12 cellular contexts compared by ENCODE assay signal in the genomic region with DNA sequence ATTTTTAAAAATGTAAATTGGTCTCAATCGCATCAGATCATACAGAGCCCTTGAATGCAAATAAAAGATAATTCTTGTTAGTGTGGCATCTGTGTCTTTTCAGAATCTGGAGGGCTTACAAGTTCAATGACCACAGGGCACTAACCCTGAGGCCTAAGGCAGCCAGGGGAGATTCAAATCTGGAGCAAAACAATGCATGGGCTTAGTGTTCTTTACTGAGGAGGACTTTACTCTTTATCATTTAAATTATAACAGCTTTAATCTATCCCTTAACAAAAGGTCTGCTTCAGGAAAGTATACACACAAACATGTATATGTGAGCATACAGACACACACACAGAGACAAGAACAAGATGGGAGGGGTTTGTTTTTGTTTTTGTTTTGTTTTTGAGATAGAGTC. TPM values are rescaled to one million over a fixed set of nuclear protein-coding genes. Genes with fewer than 3 reads are reported as not detected.
DNase-seq lines count a peak whose midpoint lies in the region; ATAC-seq and TF ChIP-seq lines count a peak whose summit lies in the region.
"Had no signal": no experiment of that assay in that cellular context is flagged by ENCODE, and none has a peak within 500 bp of the region (broad histone marks: within the 10 kb centered on the region; RNA-seq: fewer than 3 reads in every experiment).

No MANE protein-coding gene starts in this region.

- no peaks in the 10 kb centered on the region for H3K9me3 ChIP-seq in HAP-1
- H3K9me3 ChIP-seq: BLaER1 had no signal

- H3K36me3 ChIP-seq in HAP-1 (replicated peaks): no peaks in the 10 kb centered on the region
- H3K36me3 ChIP-seq: BLaER1 had no signal

- no peak overlapping the region for H3K4me3 Mint-ChIP-seq in activated T-cell treated with anti-CD3 and anti-CD28 coated beads, Interleukin-2, amount 50 U/mL, for 24 hours
- H3K4me3 Mint-ChIP-seq in activated T-helper 17 cell treated with anti-CD3 and anti-CD28 coated beads, Interleukin-2, amount 50 U/mL, for 72 hours: no peak overlapping the region
- no peak overlapping the region for H3K4me3 Mint-ChIP-seq in type B pancreatic cell

- in situ Hi-C loops in HAP-1 (cut with MboI; ENCODE audit: low sequenced_read_pairs): no loop called here

- POLR2A ChIA-PET in HEK293T (lab: Yijun Ruan, JAX): no interaction called here

- TF ChIP-seq CTCF in type B pancreatic cell (conservative IDR thresholded peaks at IDR 0.05): no peak

- no peaks in the 10 kb centered on the region for H3K27me3 ChIP-seq in HAP-1 (ENCODE audit: low read depth)
- H3K27me3 ChIP-seq: BLaER1 had no signal

- peak overlapping the region; percentile 86 for H3K27ac Mint-ChIP-seq in activated T-cell treated with anti-CD3 and anti-CD28 coated beads, Interleukin-2, amount 50 U/mL, for 24 hours
- peak overlapping the region; percentile 41 for H3K27ac Mint-ChIP-seq in activated T-helper 17 cell treated with anti-CD3 and anti-CD28 coated beads, Interleukin-2, amount 50 U/mL, for 72 hours
- H3K27ac Mint-ChIP-seq in type B pancreatic cell: peak overlapping the region; percentile 67

- no peak for ATAC-seq in activated T-helper 17 cell treated with anti-CD3 and anti-CD28 coated beads, Interleukin-2, amount 50 U/mL, for 72 hours (replicated peaks)
- no peak for ATAC-seq in GM21825 (IDR thresholded peaks at IDR 0.05; ENCODE audit: unreplicated experiment)

- no peaks in the 10 kb centered on the region for H3K36me3 Mint-ChIP-seq in activated T-cell treated with anti-CD3 and anti-CD28 coated beads, Interleukin-2, amount 50 U/mL, for 24 hours (ENCODE audit: low read depth)
- peaks cover 6% of the 10 kb centered on the region for H3K36me3 Mint-ChIP-seq in activated T-helper 17 cell treated with anti-CD3 and anti-CD28 coated beads, Interleukin-2, amount 50 U/mL, for 72 hours (ENCODE audit: low read depth)
- no peaks in the 10 kb centered on the region for H3K36me3 Mint-ChIP-seq in type B pancreatic cell

- DNase-seq in activated T-cell treated with anti-CD3 and anti-CD28 coated beads, Interleukin-2, amount 50 U/mL, for 24 hours: no peak
- DNase-seq in activated T-cell treated with anti-CD3 and anti-CD28 coated beads for 4 hours: no peak
- peak; percentile 80 to 90 for DNase-seq in HAP-1 (ENCODE audit: low spot score in 2 of 2)
- DNase-seq in type B pancreatic cell (ENCODE audit: extremely low spot score, unreplicated experiment): no peak
- DNase-seq in HEK293T (ENCODE audit: extremely low spot score): no peak
- DNase-seq: 8988T, AML-193, IMR-90 had no signal

- peaks cover 4% of the 10 kb centered on the region for H3K9me3 Mint-ChIP-seq in activated T-cell treated with anti-CD3 and anti-CD28 coated beads, Interleukin-2, amount 50 U/mL, for 24 hours
- H3K9me3 Mint-ChIP-seq in activated T-helper 17 cell treated with anti-CD3 and anti-CD28 coated beads, Interleukin-2, amount 50 U/mL, for 72 hours: no peaks in the 10 kb centered on the region
- H3K9me3 Mint-ChIP-seq in type B pancreatic cell: no peaks in the 10 kb centered on the region

- H3K27me3 Mint-ChIP-seq in activated T-cell treated with anti-CD3 and anti-CD28 coated beads, Interleukin-2, amount 50 U/mL, for 24 hours: peaks cover 3% of the 10 kb centered on the region
- peaks cover 3% of the 10 kb centered on the region for H3K27me3 Mint-ChIP-seq in activated T-helper 17 cell treated with anti-CD3 and anti-CD28 coated beads, Interleukin-2, amount 50 U/mL, for 72 hours
- peaks cover 3% of the 10 kb centered on the region for H3K27me3 Mint-ChIP-seq in type B pancreatic cell

- H3K4me1 Mint-ChIP-seq in activated T-cell treated with anti-CD3 and anti-CD28 coated beads, Interleukin-2, amount 50 U/mL, for 24 hours (ENCODE audit: low read depth): peaks cover 39% of the 10 kb centered on the region
- peaks cover 22% of the 10 kb centered on the region for H3K4me1 Mint-ChIP-seq in activated T-helper 17 cell treated with anti-CD3 and anti-CD28 coated beads, Interleukin-2, amount 50 U/mL, for 72 hours
- peaks cover 3% of the 10 kb centered on the region for H3K4me1 Mint-ChIP-seq in type B pancreatic cell (ENCODE audit: unreplicated experiment)

- no peak overlapping the region for H3K4me3 ChIP-seq in HAP-1
- H3K4me3 ChIP-seq: BLaER1 had no signal

- CTCF ChIA-PET in HEK293T (lab: Yijun Ruan, JAX): no interaction called here

- H3K4me1 ChIP-seq in HAP-1: peaks cover 12% of the 10 kb centered on the region
- H3K4me1 ChIP-seq: BLaER1 had no signal

TF ChIP-seq in HEK293T, 16 proteins besides CTCF, POLR2A, EP300 and RAD21:
- TF ChIP-seq BHLHE40 (IDR thresholded peaks at IDR 0.05; ENCODE audit: borderline replicate concordance) (no peak), FOXK2 (IDR thresholded peaks at IDR 0.05) (no peak), L3MBTL2 (conservative IDR thresholded peaks at IDR 0.05) (no peak), LEF1 (IDR thresholded peaks at IDR 0.05; ENCODE audit: borderline replicate concordance) (no peak), FOXA1 (IDR thresholded peaks at IDR 0.05) (no peak), ELF4 (IDR thresholded peaks at IDR 0.05) (no peak), NFRKB (IDR thresholded peaks at IDR 0.05) (no peak), SP1 (IDR thresholded peaks at IDR 0.05) (no peak), ZNF384 (IDR thresholded peaks at IDR 0.05) (no peak), SUZ12 (IDR thresholded peaks at IDR 0.05) (no peak)
- TF ChIP-seq, protein P1, sequence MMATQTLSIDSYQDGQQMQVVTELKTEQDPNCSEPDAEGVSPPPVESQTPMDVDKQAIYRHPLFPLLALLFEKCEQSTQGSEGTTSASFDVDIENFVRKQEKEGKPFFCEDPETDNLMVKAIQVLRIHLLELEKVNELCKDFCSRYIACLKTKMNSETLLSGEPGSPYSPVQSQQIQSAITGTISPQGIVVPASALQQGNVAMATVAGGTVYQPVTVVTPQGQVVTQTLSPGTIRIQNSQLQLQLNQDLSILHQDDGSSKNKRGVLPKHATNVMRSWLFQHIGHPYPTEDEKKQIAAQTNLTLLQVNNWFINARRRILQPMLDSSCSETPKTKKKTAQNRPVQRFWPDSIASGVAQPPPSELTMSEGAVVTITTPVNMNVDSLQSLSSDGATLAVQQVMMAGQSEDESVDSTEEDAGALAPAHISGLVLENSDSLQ (IDR thresholded peaks at IDR 0.05): no peak

RNA-seq across cellular contexts. Expression of a gene that starts 51.0 kb away (rescaled TPM):
- total RNA-seq in activated T-helper 17 cell treated with anti-CD3 and anti-CD28 coated beads, Interleukin-2, amount 50 U/mL, for 72 hours: under 1 TPM in 1 of 2 donors, not detected in 1; 0.50 TPM
- 8.3 and 12.3 TPM in 2 replicates for total RNA-seq in type B pancreatic cell (ENCODE audit: low replicate concordance)
- total RNA-seq: H4, IMR-90 had no signal

Comparison
In these comparisons a context has a peak if more than half of its experiments do, and no peak if none do; other contexts are left out.
1. DNase-seq: peak in HAP-1 (2 of 2); none in activated T-cell treated with anti-CD3 and anti-CD28 coated beads, Interleukin-2, amount 50 U/mL, for 24 hours (single experiment), activated T-cell treated with anti-CD3 and anti-CD28 coated beads for 4 hours (single experiment), type B pancreatic cell (single experiment) and HEK293T (single experiment).
2. Peak in every context shown above with its lines, with median percentiles within 50 percentile points of each other: H3K27ac Mint-ChIP-seq.